In genomic region chr20:64077876-64078551, GRCh38 we compare ENCODE assay signal across 1 cellular context.
TF ChIP-seq lines count a peak whose summit lies in the region.

No MANE protein-coding gene starts in this region.

TF ChIP-seq in HepG2, 621 proteins besides CTCF, POLR2A, EP300 and RAD21:
- TF ChIP-seq HNRNPL (IDR thresholded peaks at IDR 0.05; ENCODE audit: low read depth, low read length) (0 out of 2 replicates have a peak, but pooled peaks have one; percentile 19), BRD4 (CRISPR knock-in tag; IDR thresholded peaks at IDR 0.05) (no peak), ZBTB33 (CRISPR knock-in tag; IDR thresholded peaks at IDR 0.05) (peak; percentile 39; the same call in 1 of the 2 replicates), ZNF552 (CRISPR knock-in tag; IDR thresholded peaks at IDR 0.05; ENCODE audit: borderline replicate concordance) (no peak)
